In genomic region chr5:179382486-179382885, GRCh38 we compare ENCODE assay signal across 16 cellular contexts. TPM values are rescaled to one million over a fixed set of nuclear protein-coding genes. Genes with fewer than 3 reads are reported as not detected.
DNase-seq lines count a peak whose midpoint lies in the region; ATAC-seq, FAIRE-seq and TF ChIP-seq lines count a peak whose summit lies in the region.
"Had no signal": no experiment of that assay in that cellular context is flagged by ENCODE, and none has a peak within 500 bp of the region (broad histone marks: within the 10 kb centered on the region; RNA-seq: fewer than 3 reads in every experiment).

No MANE protein-coding gene starts in this region.

- peaks cover 4 to 14% of the 10 kb centered on the region in 2 experiments; a peak in 4 of 5 replicates for H3K9me3 Mint-ChIP-seq in H9
- H3K9me3 Mint-ChIP-seq: CD8-positive, alpha-beta T cell; IgD-negative memory B cell had no signal

- H3K56ac ChIP-seq in H9 (ENCODE audit: insufficient read length, low read depth, low read length) = no peak overlapping the region

- H2BK12ac ChIP-seq in H9 (ENCODE audit: insufficient read length, low read depth, low read length) = no peak overlapping the region

- no peak overlapping the region for H2AK5ac ChIP-seq in H9 (ENCODE audit: insufficient read length, low read length)

- H3K27ac ChIP-seq in H9 (ENCODE audit: insufficient read length, low read depth, low read length) = no peak overlapping the region
- H3K27ac ChIP-seq in coronary artery = no peak overlapping the region
- H3K27ac ChIP-seq in suprapubic skin = no peak overlapping the region
- H3K27ac ChIP-seq: A549 had no signal

- no peaks in the 10 kb centered on the region for H4K20me1 ChIP-seq in H9 (ENCODE audit: control insufficient read depth, insufficient read depth, insufficient read length)

- no peaks in the 10 kb centered on the region; a peak in 1 of 7 replicates for H3K36me3 Mint-ChIP-seq in H9 (ENCODE audit: insufficient read depth in 1 of 3, low read depth in 3 of 3)
- H3K36me3 Mint-ChIP-seq: CD14-positive monocyte; CD8-positive, alpha-beta T cell; IgD-negative memory B cell had no signal

- no peak overlapping the region for H3K14ac ChIP-seq in H9 (ENCODE audit: insufficient read depth, low read length)

- no peak overlapping the region for H4K5ac ChIP-seq in H9 (ENCODE audit: insufficient read length, low read depth, low read length)

- H3K18ac ChIP-seq in H9 (ENCODE audit: insufficient read length, low read depth, low read length) = no peak overlapping the region

- TF ChIP-seq CTCF in H9 (conservative IDR thresholded peaks at IDR 0.05) (no peak), coronary artery (IDR thresholded peaks at IDR 0.05) (no peak), suprapubic skin (IDR thresholded peaks at IDR 0.05) (no peak)

- H2AFZ ChIP-seq in H9 (ENCODE audit: low read length) = no peak overlapping the region

- H3K27ac Mint-ChIP-seq in H9 = peak overlapping the region in 1 of 3 experiments; percentile 21; a peak in 1 of 7 replicates
- H3K27ac Mint-ChIP-seq: CD14-positive monocyte; CD8-positive, alpha-beta T cell had no signal

- no peaks in the 10 kb centered on the region for H3K36me3 ChIP-seq in suprapubic skin

- TF ChIP-seq POLR2A in suprapubic skin (IDR thresholded peaks at IDR 0.05) (no peak), GM12891 (IDR thresholded peaks at IDR 0.05; ENCODE audit: low read depth, low read length) (no peak)

- no peaks in the 10 kb centered on the region for H3K79me2 ChIP-seq in H9 (ENCODE audit: insufficient read depth, low read length)

- H2BK20ac ChIP-seq in H9 (ENCODE audit: low read depth, low read length, poor library complexity, severe bottlenecking) = no peak overlapping the region

- TF ChIP-seq EP300 in suprapubic skin (IDR thresholded peaks at IDR 0.05) = no peak

- no peak overlapping the region for H3T11ph ChIP-seq in H9 (ENCODE audit: low read length)

- H3K4me3 ChIP-seq in coronary artery = no peak overlapping the region
- no peak overlapping the region for H3K4me3 ChIP-seq in suprapubic skin
- H3K4me3 ChIP-seq: A549 had no signal

- peak; percentile 18 for DNase-seq in H9
- DNase-seq in coronary artery (ENCODE audit: low spot score) = peak; percentile 35
- DNase-seq in mesenteric fat pad (ENCODE audit: low spot score) = peak; percentile 53
- peak; percentile 20 to 41 for DNase-seq in suprapubic skin (ENCODE audit: low spot score in 2 of 2)
- no peak for DNase-seq in AML-193 (lab: John Stamatoyannopoulos, UW)
- no peak for DNase-seq in hypothalamus (lab: John Stamatoyannopoulos, UW)
- DNase-seq in GM12891 (ENCODE audit: insufficient read length, low spot score) = no peak
- DNase-seq: COR-L47, DND-41, GDM1 had no signal

- no peak for ATAC-seq in HG03521 (IDR thresholded peaks at IDR 0.05; ENCODE audit: unreplicated experiment)
- ATAC-seq: A549; CD8-positive, alpha-beta T cell; HCT116 had no signal

- H3K4me1 Mint-ChIP-seq in H9 = peaks cover 0 to 2% of the 10 kb centered on the region in 2 experiments; a peak in 2 of 4 replicates
- H3K4me1 Mint-ChIP-seq: CD14-positive monocyte, IgD-negative memory B cell had no signal

- H3K27me3 Mint-ChIP-seq in H9 (ENCODE audit: low read depth) = no peaks in the 10 kb centered on the region; the same call in 1 of the 2 replicates

- no peak overlapping the region for H3K9ac ChIP-seq in H9 (ENCODE audit: extremely low read depth, insufficient read length, low read length)

- no peaks in the 10 kb centered on the region for H3K4me1 ChIP-seq in H9 (ENCODE audit: insufficient read depth, low read length)
- no peaks in the 10 kb centered on the region for H3K4me1 ChIP-seq in suprapubic skin
- H3K4me1 ChIP-seq: A549 had no signal

- H4K8ac ChIP-seq in H9 (replicated peaks; ENCODE audit: insufficient read length, low read depth, low read length) = no peak overlapping the region

- no CpG with 5 or more reads among the region's 8 CpGs for WGBS in H9 (ENCODE audit: extremely low coverage, insufficient read length, low lambda C conversion rate)
- 91% methylated on average over 8 of the region's 8 CpGs for WGBS in suprapubic skin

- H2BK120ac ChIP-seq in H9 (ENCODE audit: low read depth, low read length, poor library complexity, severe bottlenecking) = no peak overlapping the region

- H3K23me2 ChIP-seq in H9 (ENCODE audit: insufficient read length, low read depth, low read length, poor library complexity, severe bottlenecking) = no peaks in the 10 kb centered on the region

- no peaks in the 10 kb centered on the region for H3K79me1 ChIP-seq in H9 (ENCODE audit: insufficient read depth, low read depth, low read length, poor library complexity, severe bottlenecking)

- H4K91ac ChIP-seq in H9 (ENCODE audit: insufficient read length, low read depth, low read length) = no peak overlapping the region

- H3K4me3 Mint-ChIP-seq in H9 = no peak overlapping the region
- H3K4me3 Mint-ChIP-seq: CD14-positive monocyte; CD8-positive, alpha-beta T cell; IgD-negative memory B cell had no signal

- no peak overlapping the region for H2BK5ac ChIP-seq in H9 (ENCODE audit: insufficient read length, low read length)

- H3K4ac ChIP-seq in H9 (ENCODE audit: low read depth, low read length) = no peak overlapping the region

- H2BK15ac ChIP-seq in H9 (ENCODE audit: low read depth, low read length) = no peak overlapping the region

- no peaks in the 10 kb centered on the region for H3K27me3 ChIP-seq in H9 (ENCODE audit: insufficient read depth, low read length)
- no peaks in the 10 kb centered on the region for H3K27me3 ChIP-seq in suprapubic skin

- no peaks in the 10 kb centered on the region for H3K9me3 ChIP-seq in H9 (ENCODE audit: control insufficient read depth, low read depth, low read length)
- H3K9me3 ChIP-seq in suprapubic skin = no peaks in the 10 kb centered on the region
- H3K9me3 ChIP-seq: A549 had no signal

- no peak for FAIRE-seq in GM12891 (lab: Jason Lieb, UNC)
- FAIRE-seq: A549 had no signal

- H3K4me2 ChIP-seq in H9 (ENCODE audit: insufficient read depth, insufficient read length, low read length) = no peak overlapping the region
- H3K4me2 ChIP-seq: A549 had no signal

- no peak overlapping the region for H3K23ac ChIP-seq in H9 (ENCODE audit: insufficient read length, low read depth, low read length)

TF ChIP-seq in GM12891, 5 proteins besides CTCF, POLR2A, EP300 and RAD21:
- TF ChIP-seq SPI1 (IDR thresholded peaks at IDR 0.05; ENCODE audit: low read depth, low read length) = no peak
- TF ChIP-seq TAF1 (IDR thresholded peaks at IDR 0.05; ENCODE audit: low read depth, low read length) = no peak
- no peak for TF ChIP-seq POLR2AphosphoS5 (IDR thresholded peaks at IDR 0.05; ENCODE audit: low read depth, low read length)

RNA-seq across cellular contexts. Expression of gene ADAMTS2, which starts 37.2 kb away (rescaled TPM):
- total RNA-seq in H9 (2021) = 5.4 and 5.9 TPM in 2 replicates
- 79.4 TPM for total RNA-seq in mesenteric fat pad
- total RNA-seq in suprapubic skin = 1 to 10 TPM; 3.1 to 5.5 (median 4.3) TPM
- not detected for polyA plus RNA-seq in GM12891 (2012; ENCODE audit: low read depth, missing spikeins)
- total RNA-seq: CD8-positive, alpha-beta T cell had no signal
- polyA plus RNA-seq: A549, IgD-negative memory B cell had no signal

Comparison
In these comparisons a context has a peak if more than half of its experiments do, and no peak if none do; other contexts are left out.
1. DNase-seq: peak in H9 (single experiment), coronary artery (single experiment), mesenteric fat pad (single experiment) and suprapubic skin (2 of 2); none in AML-193 (0 of 2), hypothalamus (0 of 51) and GM12891 (single experiment).
2. RNA of gene ADAMTS2, which starts 37.2 kb away (total RNA-seq): 79.4 TPM in mesenteric fat pad (single experiment); 5.4 to 5.9 TPM in H9 and 3.1 to 5.5 TPM in suprapubic skin; every median in the first group is over 10 times any median in the second.